8 cellular contexts compared by ENCODE assay signal in genomic region chr1:59730759-59731478, GRCh38.
DNase-seq lines count a peak whose midpoint lies in the region; ATAC-seq and TF ChIP-seq lines count a peak whose summit lies in the region.

No MANE protein-coding gene starts in this region.

- H3K27me3 ChIP-seq in left lung (no peaks in the 10 kb centered on the region), subcutaneous abdominal adipose tissue (ENCODE audit: control insufficient read depth in 5 of 5, insufficient read depth in 4 of 5, low read length in 5 of 5) (no peaks in the 10 kb centered on the region)

- H3K9ac ChIP-seq in subcutaneous abdominal adipose tissue (ENCODE audit: low read length in 5 of 5): no peak overlapping the region

- H3K4me3 ChIP-seq in NB4 (ENCODE audit: low read depth, low read length) (no peak overlapping the region), left lung (no peak overlapping the region), subcutaneous abdominal adipose tissue (ENCODE audit: low read depth in 1 of 5, low read length in 5 of 5) (no peak overlapping the region)

- no peaks in the 10 kb centered on the region for H3K36me3 ChIP-seq in left lung
- H3K36me3 ChIP-seq in subcutaneous abdominal adipose tissue (ENCODE audit: control insufficient read depth in 5 of 5, insufficient read depth in 5 of 5, low read length in 5 of 5): no peaks in the 10 kb centered on the region

- TF ChIP-seq CTCF in NB4 (IDR thresholded peaks at IDR 0.05; ENCODE audit: low read depth, low read length) (no peak), left lung (IDR thresholded peaks at IDR 0.05) (no peak)

- DNase-seq in DMS53 (lab: John Stamatoyannopoulos, UW): peak; percentile 87
- DNase-seq in NB4 (ENCODE audit: low read depth): peak; percentile 83
- peak in 19 of 61 donors; percentile 7 to 68 (median 15) for DNase-seq in caudate nucleus (lab: John Stamatoyannopoulos, UW)
- peak in 1 of 2 donors; percentile 76 for DNase-seq in left lung

- H3K27ac ChIP-seq in caudate nucleus (ENCODE audit: low read depth, low read length): peak overlapping the region; percentile 56
- H3K27ac ChIP-seq in left lung: peak overlapping the region; percentile 56 to 63
- H3K27ac ChIP-seq in subcutaneous abdominal adipose tissue (ENCODE audit: low read depth, low read length): peak overlapping the region; percentile 17

- no peak for TF ChIP-seq POLR2A in NB4 (IDR thresholded peaks at IDR 0.05; ENCODE audit: extremely low read depth, insufficient read length)

- intact Hi-C loops in left lung (cut with DNase I): no loop called here

- peaks cover 15 to 17% of the 10 kb centered on the region in 2 donors for H3K4me1 ChIP-seq in left lung
- peaks cover 2 to 16% (median 9%) of the 10 kb centered on the region in 5 donors for H3K4me1 ChIP-seq in subcutaneous abdominal adipose tissue (ENCODE audit: control insufficient read depth in 5 of 5, insufficient read depth in 5 of 5, low read length in 5 of 5)

- H3K9me3 ChIP-seq in left lung: peaks cover 0 to 5% of the 10 kb centered on the region in 2 donors
- H3K9me3 ChIP-seq in subcutaneous abdominal adipose tissue (ENCODE audit: control insufficient read depth in 5 of 5, low read length in 5 of 5): no peaks in the 10 kb centered on the region

- ATAC-seq in left lung (peak; percentile 84), HG02588 (IDR thresholded peaks at IDR 0.05; ENCODE audit: unreplicated experiment) (no peak), GM19324 (IDR thresholded peaks at IDR 0.05; ENCODE audit: low FRiP score, unreplicated experiment) (no peak), GM18907 (IDR thresholded peaks at IDR 0.05; ENCODE audit: unreplicated experiment) (no peak)
